15 cellular contexts compared by ENCODE assay signal in the genomic region with DNA sequence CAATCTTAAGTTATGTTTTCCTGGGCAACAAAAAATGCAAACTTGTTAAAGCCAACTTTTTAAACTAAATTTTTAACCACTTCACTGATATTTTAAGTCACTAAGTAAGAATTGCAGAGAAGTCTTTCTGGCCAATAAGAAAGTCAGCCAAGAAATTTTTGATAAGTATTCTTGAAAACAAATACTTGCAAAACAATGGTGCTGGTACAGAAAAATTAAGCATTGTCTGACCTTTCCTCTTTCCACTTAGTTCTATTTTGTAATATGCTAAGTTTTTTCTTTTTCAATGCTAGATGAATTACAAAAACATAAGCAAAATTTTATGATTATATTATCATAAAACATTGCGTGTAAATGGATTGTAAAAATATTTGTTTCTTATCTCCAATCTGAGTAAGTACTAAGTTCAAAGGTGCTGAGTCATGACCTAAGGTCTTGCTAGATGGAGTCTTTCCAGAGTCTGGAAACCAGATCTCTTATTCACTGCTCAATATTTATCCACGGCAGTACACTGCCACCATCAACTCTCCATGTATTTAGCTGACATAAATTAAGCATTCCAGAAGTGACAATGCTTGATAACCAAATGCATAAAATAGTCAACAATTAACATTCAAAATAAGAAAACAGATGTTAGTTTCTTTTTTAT.
A peak's percentile ranks its signal among the peaks of the same experiment; 100 is the strongest.
DNase-seq lines count a peak whose midpoint lies in the region; ATAC-seq, FAIRE-seq and TF ChIP-seq lines count a peak whose summit lies in the region.
"Had no signal": no experiment of that assay in that cellular context is flagged by ENCODE, and none has a peak within 500 bp of the region (broad histone marks: within the 10 kb centered on the region; RNA-seq: fewer than 3 reads in every experiment).

No MANE protein-coding gene starts in this region.

- no peaks in the 10 kb centered on the region for H3K36me3 ChIP-seq in small intestine (ENCODE audit: control insufficient read depth in 2 of 2, insufficient read depth in 2 of 2, low read length in 2 of 2)
- H3K36me3 ChIP-seq: ovary had no signal

- no peak for FAIRE-seq in small intestine (lab: Jason Lieb, UNC)

- no peaks in the 10 kb centered on the region for H3K4me1 ChIP-seq in small intestine (ENCODE audit: control insufficient read depth in 2 of 2, insufficient read depth in 1 of 2, low read depth in 1 of 2, low read length in 1 of 2)

- no peaks in the 10 kb centered on the region for H3K27me3 ChIP-seq in small intestine (ENCODE audit: control insufficient read depth in 2 of 2, insufficient read depth in 2 of 2, low read length in 2 of 2)
- H3K27me3 ChIP-seq: ovary, tibial nerve had no signal

- no peak for TF ChIP-seq CTCF in RWPE1 (conservative IDR thresholded peaks at IDR 0.05; ENCODE audit: low read depth)
- TF ChIP-seq CTCF in fibroblast of the aortic adventitia (IDR thresholded peaks at IDR 0.05; ENCODE audit: insufficient read depth, low read length), result no peak

- WGBS in small intestine, 3 donors, result 8 to 41% (median 24%) methylated on average over 2 of the region's 2 CpGs

- CTCF ChIA-PET in RWPE1 (lab: Yijun Ruan, JAX), result interaction anchor here (0.7 kb wide), 1 partner anchor 1512 kb away, joined by 3 read pairs; no protein-coding TSS in a partner anchor

- H3K27ac ChIP-seq in RWPE1 (no peak overlapping the region), small intestine (ENCODE audit: low read depth in 1 of 2, low read length in 1 of 2) (no peak overlapping the region)
- H3K27ac ChIP-seq: tibial nerve had no signal

- DNase-seq in HS-5 (ENCODE audit: low read depth), result peak; percentile 31
- DNase-seq in RWPE1 (ENCODE audit: low spot score), result peak; percentile 11
- peak; percentile 70 for DNase-seq in fibroblast of the aortic adventitia (ENCODE audit: low read depth)
- peak; percentile 79 for DNase-seq in small intestine
- DNase-seq in activated T-cell treated with anti-CD3 and anti-CD28 coated beads, Interleukin-2, amount 50 U/mL, for 1 hour, result no peak
- DNase-seq in NCI-H2227 (lab: John Stamatoyannopoulos, UW; ENCODE audit: unreplicated experiment), result no peak
- DNase-seq: activated CD4-positive, alpha-beta T cell treated with anti-CD3 and anti-CD28 coated beads, Interleukin-2, amount 10 ng/mL, durations not matched to agents 7 days and 5 days; CD8-positive, alpha-beta memory T cell; effector memory CD8-positive, alpha-beta T cell; hypothalamus; ovary; T-helper 1 cell had no signal

- ATAC-seq in GM18867 (IDR thresholded peaks at IDR 0.05; ENCODE audit: unreplicated experiment) (no peak), HG03342 (IDR thresholded peaks at IDR 0.05; ENCODE audit: unreplicated experiment) (no peak)
- ATAC-seq: effector memory CD8-positive, alpha-beta T cell had no signal

- H3K4me3 ChIP-seq in fibroblast of the aortic adventitia (ENCODE audit: low read depth, low read length) (no peak overlapping the region), small intestine (ENCODE audit: low read depth in 1 of 2, low read length in 2 of 2) (no peak overlapping the region)
- H3K4me3 ChIP-seq: ovary, tibial nerve had no signal

- H3K9me3 ChIP-seq in small intestine (ENCODE audit: control insufficient read depth, low read depth), result no peaks in the 10 kb centered on the region
- H3K9me3 ChIP-seq: ovary, tibial nerve had no signal

- POLR2A ChIA-PET in RWPE1 (lab: Yijun Ruan, JAX; ENCODE audit: low non-redundant PET), result no interaction called here

Comparison
In these comparisons a context has a peak if more than half of its experiments do, and no peak if none do; other contexts are left out.
1. DNase-seq: peak in HS-5 (single experiment), RWPE1 (single experiment), fibroblast of the aortic adventitia (single experiment) and small intestine (single experiment); none in activated T-cell treated with anti-CD3 and anti-CD28 coated beads, Interleukin-2, amount 50 U/mL, for 1 hour (single experiment) and NCI-H2227 (single experiment).